In genomic region chr16:576823-577201, GRCh38 we compare ENCODE assay signal across 27 cellular contexts. TPM values are rescaled to one million over a fixed set of nuclear protein-coding genes. Genes with fewer than 3 reads are reported as not detected.
DNase-seq lines count a peak whose midpoint lies in the region; ATAC-seq, FAIRE-seq and TF ChIP-seq lines count a peak whose summit lies in the region.
"Had no signal": no experiment of that assay in that cellular context is flagged by ENCODE, and none has a peak within 500 bp of the region (broad histone marks: within the 10 kb centered on the region; RNA-seq: fewer than 3 reads in every experiment).

No MANE protein-coding gene starts in this region.

- no peaks in the 10 kb centered on the region for H3K9me3 ChIP-seq in OCI-LY7 (ENCODE audit: low read length)
- H3K9me3 ChIP-seq in H1 (ENCODE audit: insufficient read depth in 2 of 2, low read depth in 1 of 2, low read length in 1 of 2): no peaks in the 10 kb centered on the region
- H3K9me3 ChIP-seq: sigmoid colon, thoracic aorta had no signal

- no peak overlapping the region for H3K27ac Mint-ChIP-seq in activated CD8-positive, alpha-beta T cell treated with anti-CD3 and anti-CD28 coated beads for 36 hours
- H3K27ac Mint-ChIP-seq in stimulated activated memory B cell treated with anti-CD40 and anti-IgM and Interleukin-4, amounts not matched to agents 10 μg/mL and 1 μg/mL and 100 μg/mL, for 72 hours: no peak overlapping the region
- H3K27ac Mint-ChIP-seq: activated CD4-positive, alpha-beta T cell treated with anti-CD3 and anti-CD28 coated beads, Interleukin-2, amount 10 ng/mL, durations not matched to agents 24 days and 14 days had no signal

- no peak overlapping the region for H2BK12ac ChIP-seq in H1 (ENCODE audit: low read depth, low read length)

- H2AK5ac ChIP-seq in H1 (ENCODE audit: low read depth, low read length): no peak overlapping the region

- H3K9me3 Mint-ChIP-seq in activated CD8-positive, alpha-beta T cell treated with anti-CD3 and anti-CD28 coated beads for 36 hours: no peaks in the 10 kb centered on the region
- H3K9me3 Mint-ChIP-seq in stimulated activated memory B cell treated with anti-CD40 and anti-IgM and Interleukin-4, amounts not matched to agents 10 μg/mL and 1 μg/mL and 100 μg/mL, for 72 hours: no peaks in the 10 kb centered on the region
- H3K9me3 Mint-ChIP-seq: activated CD4-positive, alpha-beta T cell treated with anti-CD3 and anti-CD28 coated beads, Interleukin-2, amount 10 ng/mL, durations not matched to agents 24 days and 14 days; CD4-positive, alpha-beta memory T cell; central memory CD8-positive, alpha-beta T cell had no signal

- FAIRE-seq in H1 (lab: Jason Lieb, UNC): no peak
- FAIRE-seq: frontal cortex, GM12892 had no signal

- DNase-seq in AG04449 (ENCODE audit: low read depth, low spot score): no peak
- DNase-seq in GM10266 (ENCODE audit: extremely low spot score): no peak
- DNase-seq in OCI-LY7 (ENCODE audit: low spot score): no peak
- peak in 1 of 2 experiments; percentile 65 for DNase-seq in H1 (ENCODE audit: low read depth in 1 of 2, low spot score in 2 of 2)
- no peak for DNase-seq in activated CD8-positive, alpha-beta T cell treated with anti-CD3 and anti-CD28 coated beads for 36 hours
- no peak for DNase-seq in activated gamma-delta T cell treated with Interleukin-2 at 50 U/mL for 16 hours
- no peak for DNase-seq in stimulated activated CD4-positive, alpha-beta T cell treated with anti-CD3 and anti-CD28 coated beads, Interleukin-15, amount 100 ng/mL, for 24 hours
- DNase-seq: activated CD4-positive, alpha-beta T cell treated with anti-CD3 and anti-CD28 coated beads, Interleukin-2, amount 10 ng/mL, durations not matched to agents 24 days and 14 days; activated naive CD4-positive, alpha-beta T cell treated with anti-CD3 and anti-CD28 coated beads, Interleukin-2, amount 50 U/mL, for 16 hours; anterior cingulate cortex; CD4-positive, alpha-beta memory T cell; DMS153; GF-D8; NCI-H146; NCI-H2171; NCI-H526; SIG-M5; sigmoid colon; T-helper 1 cell had no signal

- peaks cover 10% of the 10 kb centered on the region for H3K4me1 ChIP-seq in OCI-LY7 (ENCODE audit: insufficient read depth, low read length, poor library complexity, severe bottlenecking)
- H3K4me1 ChIP-seq in H1 (replicated peaks in 1 of 4; ENCODE audit: control insufficient read depth in 3 of 4, insufficient read depth in 4 of 4, low read length in 3 of 4): peaks cover 0 to 3% (median 1%) of the 10 kb centered on the region in 4 experiments; a peak in 4 of 7 replicates

- no peak overlapping the region for H2BK120ac ChIP-seq in H1 (replicated peaks; ENCODE audit: low read depth, low read length)

- no peak overlapping the region for H3K23ac ChIP-seq in H1 (ENCODE audit: insufficient read length)

- no peak for ATAC-seq in activated CD8-positive, alpha-beta T cell treated with anti-CD3 and anti-CD28 coated beads for 36 hours
- ATAC-seq in stimulated activated memory B cell treated with anti-CD40 and anti-IgM and Interleukin-4, amounts not matched to agents 10 μg/mL and 1 μg/mL and 100 μg/mL, for 72 hours: no peak
- ATAC-seq: esophagus mucosa had no signal

- peaks cover 4% of the 10 kb centered on the region for H3K4me1 Mint-ChIP-seq in activated CD8-positive, alpha-beta T cell treated with anti-CD3 and anti-CD28 coated beads for 36 hours (ENCODE audit: low read depth)
- H3K4me1 Mint-ChIP-seq in stimulated activated memory B cell treated with anti-CD40 and anti-IgM and Interleukin-4, amounts not matched to agents 10 μg/mL and 1 μg/mL and 100 μg/mL, for 72 hours: peaks cover 16% of the 10 kb centered on the region

- H3K4ac ChIP-seq in H1 (replicated peaks; ENCODE audit: insufficient read length, low read depth, low read length): no peak overlapping the region

- H4K8ac ChIP-seq in H1 (ENCODE audit: extremely low read depth, insufficient read depth, low read length): no peak overlapping the region

- H2BK20ac ChIP-seq in H1 (ENCODE audit: low read length): no peak overlapping the region

- H3K27me3 Mint-ChIP-seq in activated CD8-positive, alpha-beta T cell treated with anti-CD3 and anti-CD28 coated beads for 36 hours: no peaks in the 10 kb centered on the region
- no peaks in the 10 kb centered on the region for H3K27me3 Mint-ChIP-seq in stimulated activated memory B cell treated with anti-CD40 and anti-IgM and Interleukin-4, amounts not matched to agents 10 μg/mL and 1 μg/mL and 100 μg/mL, for 72 hours
- H3K27me3 Mint-ChIP-seq: activated CD4-positive, alpha-beta T cell treated with anti-CD3 and anti-CD28 coated beads, Interleukin-2, amount 10 ng/mL, durations not matched to agents 24 days and 14 days; CD4-positive, alpha-beta memory T cell; central memory CD8-positive, alpha-beta T cell had no signal

- H3K36me3 Mint-ChIP-seq in activated CD8-positive, alpha-beta T cell treated with anti-CD3 and anti-CD28 coated beads for 36 hours (ENCODE audit: low read depth): no peaks in the 10 kb centered on the region
- peaks cover 7% of the 10 kb centered on the region for H3K36me3 Mint-ChIP-seq in stimulated activated memory B cell treated with anti-CD40 and anti-IgM and Interleukin-4, amounts not matched to agents 10 μg/mL and 1 μg/mL and 100 μg/mL, for 72 hours

- BruUV-seq in OCI-LY7 (replicated peaks; lab: Mats Ljungman, UMichigan): no TSS peak

- H3K79me2 ChIP-seq in OCI-LY7 (ENCODE audit: insufficient read depth, low read depth, low read length) (no peaks in the 10 kb centered on the region), H1 (ENCODE audit: control insufficient read depth in 1 of 2, insufficient read depth in 2 of 2, low read length in 2 of 2) (no peaks in the 10 kb centered on the region; a peak in 1 of 4 replicates)

- H4K5ac ChIP-seq in H1 (ENCODE audit: insufficient read length, low read depth, low read length): no peak overlapping the region

- no peak overlapping the region for H2AFZ ChIP-seq in OCI-LY7 (ENCODE audit: low read length)
- H2AFZ ChIP-seq in H1 (ENCODE audit: low read length): no peak overlapping the region

- H3K23me2 ChIP-seq in H1 (ENCODE audit: low read depth, low read length): no peaks in the 10 kb centered on the region

- peak in 1 of 2 experiments; percentile 9; a peak in 2 of 4 replicates for TF ChIP-seq RAD21 in H1 (IDR thresholded peaks at IDR 0.05 in 1 of 2, conservative IDR thresholded peaks at IDR 0.05 in 1 of 2; ENCODE audit: low read depth in 2 of 2, low read length in 2 of 2)

- H3K56ac ChIP-seq in H1 (replicated peaks; ENCODE audit: insufficient read length, low read depth, low read length): no peak overlapping the region

- no peak for TF ChIP-seq EP300 in H1 (IDR thresholded peaks at IDR 0.05; ENCODE audit: borderline replicate concordance in 1 of 2, low read depth in 2 of 2, low read length in 2 of 2)

- WGBS in H1 (ENCODE audit: extremely low coverage in 1 of 2, insufficient coverage in 1 of 2, insufficient read length in 1 of 2, insufficient replicate concordance in 2 of 2, low coverage in 1 of 2, low lambda C conversion rate in 2 of 2, missing lambda C conversion rate in 1 of 2), 2 experiments: 61% methylated on average over 8 of the region's 8 CpGs; no CpG with 5 or more reads in 1 of the 2 experiments

- H3K9me2 ChIP-seq in OCI-LY7 (ENCODE audit: insufficient read depth, low read length): no peaks in the 10 kb centered on the region

- no peaks in the 10 kb centered on the region for H3K79me1 ChIP-seq in H1 (ENCODE audit: low read depth, low read length)

- no peak overlapping the region for H3K27ac ChIP-seq in OCI-LY7 (ENCODE audit: low read depth, low read length, poor library complexity, severe bottlenecking)
- H3K27ac ChIP-seq in H1 (ENCODE audit: low read depth, low read length): no peak overlapping the region
- H3K27ac ChIP-seq: sigmoid colon, thoracic aorta had no signal

- no peak overlapping the region for H3K18ac ChIP-seq in H1 (ENCODE audit: extremely low read depth, low read length)

- H3K4me3 Mint-ChIP-seq in activated CD8-positive, alpha-beta T cell treated with anti-CD3 and anti-CD28 coated beads for 36 hours: no peak overlapping the region
- H3K4me3 Mint-ChIP-seq in stimulated activated memory B cell treated with anti-CD40 and anti-IgM and Interleukin-4, amounts not matched to agents 10 μg/mL and 1 μg/mL and 100 μg/mL, for 72 hours: no peak overlapping the region
- H3K4me3 Mint-ChIP-seq: activated CD4-positive, alpha-beta T cell treated with anti-CD3 and anti-CD28 coated beads, Interleukin-2, amount 10 ng/mL, durations not matched to agents 24 days and 14 days; CD4-positive, alpha-beta memory T cell; central memory CD8-positive, alpha-beta T cell had no signal

- TF ChIP-seq POLR2A in H1 (IDR thresholded peaks at IDR 0.05; ENCODE audit: control extremely low read depth in 1 of 2, low read depth in 2 of 2, low read length in 2 of 2): no peak

- intact Hi-C loops in OCI-LY7 (cut with micrococcal nuclease; ENCODE audit: unreplicated experiment): no loop called here
- intact Hi-C loops in activated CD8-positive, alpha-beta T cell treated with anti-CD3 and anti-CD28 coated beads for 36 hours (cut with micrococcal nuclease): no loop called here

- CTCF ChIA-PET in AG04449 (lab: Yijun Ruan, JAX): interaction anchor here (0.6 to 1.4 kb wide), 10 partner anchors 8 to 208 kb away, joined by 3 to 5 read pairs (median 3); partner anchors contain the start of genes NHLRC4 and RHOT2
- CTCF ChIA-PET in OCI-LY7 (lab: Charles Lee; ENCODE audit: unreplicated experiment): interaction anchor here (0.6 kb wide), 1 partner anchor 139 kb away, joined by 12 read pairs; no protein-coding TSS in a partner anchor
- CTCF ChIA-PET in H1 (lab: Charles Lee; ENCODE audit: partially characterized antibody): interaction anchor here (0.6 to 4.8 kb wide), 26 partner anchors 10 to 215 kb away, joined by 3 to 30 read pairs (median 3); partner anchors contain the start of genes NHLRC4 and RAB40C
- CTCF ChIA-PET in activated CD8-positive, alpha-beta T cell treated with anti-CD3 and anti-CD28 coated beads for 36 hours (lab: Charles Lee): interaction anchor here (1.3 kb wide), 1 partner anchor 12 kb away, joined by 5 read pairs; no protein-coding TSS in a partner anchor

- H2BK15ac ChIP-seq in H1 (ENCODE audit: low read length): no peak overlapping the region

- H2BK5ac ChIP-seq in H1 (ENCODE audit: low read depth, low read length): no peak overlapping the region

- no peak overlapping the region for H3K4me3 ChIP-seq in AG04449 (ENCODE audit: low read depth, low read length)
- H3K4me3 ChIP-seq in OCI-LY7 (ENCODE audit: low read depth, low read length, poor library complexity, severe bottlenecking): no peak overlapping the region
- no peak overlapping the region for H3K4me3 ChIP-seq in H1 (ENCODE audit: extremely low read depth in 1 of 4, insufficient read depth in 2 of 4, low read depth in 3 of 4, low read length in 4 of 4)
- H3K4me3 ChIP-seq: sigmoid colon, thoracic aorta had no signal

- peaks cover 4% of the 10 kb centered on the region; the same call in 1 of the 2 replicates for H3K36me3 ChIP-seq in OCI-LY7 (ENCODE audit: insufficient read depth, low read length)
- H3K36me3 ChIP-seq in H1 (ENCODE audit: control insufficient read depth in 2 of 4, insufficient read depth in 4 of 4, low read length in 3 of 4): peaks cover 0 to 16% (median 0%) of the 10 kb centered on the region in 4 experiments; a peak in 3 of 8 replicates
- H3K36me3 ChIP-seq: thoracic aorta had no signal

- no peaks in the 10 kb centered on the region for H3K27me3 ChIP-seq in H1 (replicated peaks in 1 of 4; ENCODE audit: control insufficient read depth in 3 of 4, extremely low read depth in 1 of 4, insufficient read depth in 3 of 4, low read length in 3 of 4)
- H3K27me3 ChIP-seq: sigmoid colon had no signal

- H3K4me2 ChIP-seq in OCI-LY7 (ENCODE audit: low read length) (no peak overlapping the region), H1 (ENCODE audit: insufficient read depth in 1 of 2, low read depth in 2 of 2, low read length in 2 of 2) (no peak overlapping the region)

- POLR2A ChIA-PET in AG04449 (lab: Yijun Ruan, JAX) (no interaction called here), OCI-LY7 (lab: Charles Lee) (no interaction called here), H1 (lab: Charles Lee; ENCODE audit: partially characterized antibody) (interaction anchor here (0.7 to 1.5 kb wide), 9 partner anchors 8 to 193 kb away, joined by 3 to 6 read pairs (median 4); partner anchors contain the start of genes NHLRC4, RHOT2 and WFIKKN1)
- POLR2A ChIA-PET in activated CD8-positive, alpha-beta T cell treated with anti-CD3 and anti-CD28 coated beads for 36 hours (lab: Charles Lee): interaction anchor here (0.7 to 1.1 kb wide), 2 partner anchors 10 to 369 kb away, joined by 3 to 5 read pairs; partner anchors contain the start of gene NHLRC4

- H3K14ac ChIP-seq in H1 (ENCODE audit: insufficient read length): no peak overlapping the region

- H4K20me1 ChIP-seq in OCI-LY7 (ENCODE audit: insufficient read depth, low read length) (no peaks in the 10 kb centered on the region), H1 (replicated peaks in 1 of 2; ENCODE audit: control insufficient read depth in 1 of 2, insufficient read depth in 2 of 2, low read length in 2 of 2) (peaks cover 0 to 16% of the 10 kb centered on the region in 2 experiments)

- H3K9ac ChIP-seq in H1 (replicated peaks in 1 of 4; ENCODE audit: extremely low read depth in 1 of 4, low read depth in 3 of 4, low read length in 3 of 4): no peak overlapping the region

- TF ChIP-seq CTCF in AG04449 (IDR thresholded peaks at IDR 0.05; ENCODE audit: insufficient read depth, low read length, missing control alignments) (peak; percentile 5), GM10266 (IDR thresholded peaks at IDR 0.05; ENCODE audit: control insufficient read depth, insufficient read depth, low read depth, missing control alignments) (peak; percentile 6), OCI-LY7 (conservative IDR thresholded peaks at IDR 0.05; ENCODE audit: low read length) (peak; percentile 35), H1 (IDR thresholded peaks at IDR 0.05; ENCODE audit: control extremely low read depth in 1 of 3, insufficient read depth in 1 of 3, low read depth in 1 of 3, low read length in 3 of 3) (peak in 2 of 3 experiments; percentile 51 to 57; a peak in 3 of 4 replicates)
- no peak for TF ChIP-seq CTCF in activated CD8-positive, alpha-beta T cell treated with anti-CD3 and anti-CD28 coated beads for 36 hours (IDR thresholded peaks at IDR 0.05)

- H4K91ac ChIP-seq in H1 (replicated peaks; ENCODE audit: insufficient read length, low read length): no peak overlapping the region

RNA-seq across cellular contexts. Expression of gene PIGQ, which starts 7.0 kb away (rescaled TPM):
- total RNA-seq in OCI-LY7 (2014; rRNA removed; shearing (Covaris generic)): 32.3 and 39.0 TPM in 2 replicates
- total RNA-seq in OCI-LY7 (2022): 51.4 and 54.2 TPM in 2 replicates
- total RNA-seq in H1 (2021; fragmentation: NEBNext Ultra II Directional; extraction: Animal tissue kit (Norgen Biotek cat#: 25700)): 34.2 and 36.0 TPM in 2 replicates
- 49.2 and 80.4 TPM in 2 replicates for polyA plus RNA-seq in H1 (2011; rRNA removed)
- 56.8 TPM for polyA plus RNA-seq in H1 (2011; cell fraction: cytosol; rRNA removed)
- polyA plus RNA-seq in H1 (2011; cell fraction: nucleus; rRNA removed): 283 TPM
- polyA plus RNA-seq in H1 (2012, experiment 1 of 2): 20.8 to 38.5 TPM (median 33.9 TPM) in 4 replicates
- 26.0 TPM for polyA plus RNA-seq in H1 (2012, experiment 2 of 2)
- 24.1 TPM for polyA plus RNA-seq in H1 (2013, experiment 1 of 2)
- polyA plus RNA-seq in H1 (2013, experiment 2 of 2): 22.7 TPM
- polyA minus RNA-seq in H1 (2011; rRNA and poly(A)+ RNA removed): 30.5 and 36.4 TPM in 2 replicates
- polyA minus RNA-seq in H1 (2011; cell fraction: cytosol; rRNA and poly(A)+ RNA removed): 24.4 TPM
- polyA minus RNA-seq in H1 (2011; cell fraction: nucleus; rRNA and poly(A)+ RNA removed): 73.6 TPM
- 10 to 100 TPM; 18.5 to 18.6 TPM for total RNA-seq in activated CD8-positive, alpha-beta T cell treated with anti-CD3 and anti-CD28 coated beads for 36 hours

RNA-seq across cellular contexts. Expression of gene NHLRC4, which starts 10.0 kb away (rescaled TPM):
- 3.7 and 4.2 TPM in 2 replicates for total RNA-seq in OCI-LY7 (2014; rRNA removed; shearing (Covaris generic))
- total RNA-seq in OCI-LY7 (2022): 2.5 and 2.6 TPM in 2 replicates
- 0.75 and 0.76 TPM in 2 replicates for total RNA-seq in H1 (2021; fragmentation: NEBNext Ultra II Directional; extraction: Animal tissue kit (Norgen Biotek cat#: 25700))
- 0.60 and 0.72 TPM in 2 replicates for polyA plus RNA-seq in H1 (2011; rRNA removed)
- polyA plus RNA-seq in H1 (2011; cell fraction: cytosol; rRNA removed): 0.78 TPM
- 1.7 TPM for polyA plus RNA-seq in H1 (2011; cell fraction: nucleus; rRNA removed)
- polyA plus RNA-seq in H1 (2012, experiment 1 of 2): 0.56 to 0.72 TPM (median 0.63 TPM) in 4 replicates
- polyA plus RNA-seq in H1 (2012, experiment 2 of 2): 0.76 TPM
- 0.26 TPM for polyA plus RNA-seq in H1 (2013, experiment 1 of 2)
- 0.33 TPM for polyA plus RNA-seq in H1 (2013, experiment 2 of 2)
- polyA minus RNA-seq in H1 (2011; rRNA and poly(A)+ RNA removed): 0.09 and 0.20 TPM in 2 replicates
- not detected for polyA minus RNA-seq in H1 (2011; cell fraction: cytosol; rRNA and poly(A)+ RNA removed)
- polyA minus RNA-seq in H1 (2011; cell fraction: nucleus; rRNA and poly(A)+ RNA removed): 1.5 TPM
- under 1 TPM; 0.41 to 0.72 TPM for total RNA-seq in activated CD8-positive, alpha-beta T cell treated with anti-CD3 and anti-CD28 coated beads for 36 hours
- total RNA-seq: MCF 10A had no signal

RNA-seq across cellular contexts. Expression of gene RAB40C, which starts 13.1 kb away (rescaled TPM):
- 18.2 and 20.9 TPM in 2 replicates for total RNA-seq in OCI-LY7 (2014; rRNA removed; shearing (Covaris generic))
- 18.3 and 19.3 TPM in 2 replicates for total RNA-seq in OCI-LY7 (2022)
- total RNA-seq in H1 (2021; fragmentation: NEBNext Ultra II Directional; extraction: Animal tissue kit (Norgen Biotek cat#: 25700)): 15.6 and 17.8 TPM in 2 replicates
- 13.9 and 18.6 TPM in 2 replicates for polyA plus RNA-seq in H1 (2011; rRNA removed)
- 14.4 TPM for polyA plus RNA-seq in H1 (2011; cell fraction: cytosol; rRNA removed)
- 23.9 TPM for polyA plus RNA-seq in H1 (2011; cell fraction: nucleus; rRNA removed)
- polyA plus RNA-seq in H1 (2012, experiment 1 of 2): 11.4 to 19.2 TPM (median 15.6 TPM) in 4 replicates
- 13.6 TPM for polyA plus RNA-seq in H1 (2012, experiment 2 of 2)
- 11.3 TPM for polyA plus RNA-seq in H1 (2013, experiment 1 of 2)
- 11.7 TPM for polyA plus RNA-seq in H1 (2013, experiment 2 of 2)
- 5.9 and 6.8 TPM in 2 replicates for polyA minus RNA-seq in H1 (2011; rRNA and poly(A)+ RNA removed)
- 8.4 TPM for polyA minus RNA-seq in H1 (2011; cell fraction: cytosol; rRNA and poly(A)+ RNA removed)
- polyA minus RNA-seq in H1 (2011; cell fraction: nucleus; rRNA and poly(A)+ RNA removed): 8.9 TPM
- 1 to 10 TPM; 8.1 to 8.8 TPM for total RNA-seq in activated CD8-positive, alpha-beta T cell treated with anti-CD3 and anti-CD28 coated beads for 36 hours

RNA-seq across cellular contexts. Expression of gene PRR35, which starts 16.6 kb away (rescaled TPM):
- total RNA-seq in OCI-LY7 (2014; rRNA removed; shearing (Covaris generic)): not detected in 2 replicates
- total RNA-seq in OCI-LY7 (2022): not detected in 2 replicates
- total RNA-seq in H1 (2021; fragmentation: NEBNext Ultra II Directional; extraction: Animal tissue kit (Norgen Biotek cat#: 25700)): 0.50 and 0.61 TPM in 2 replicates
- polyA plus RNA-seq in H1 (2011; rRNA removed): 0.38 and 0.52 TPM in 2 replicates
- polyA plus RNA-seq in H1 (2011; cell fraction: cytosol; rRNA removed): 0.44 TPM
- 1.3 TPM for polyA plus RNA-seq in H1 (2011; cell fraction: nucleus; rRNA removed)
- 0.21 to 0.55 TPM (median 0.41 TPM) in 4 replicates for polyA plus RNA-seq in H1 (2012, experiment 1 of 2)
- 0.25 TPM for polyA plus RNA-seq in H1 (2012, experiment 2 of 2)
- polyA plus RNA-seq in H1 (2013, experiment 1 of 2): 0.45 TPM
- polyA plus RNA-seq in H1 (2013, experiment 2 of 2): 0.53 TPM
- polyA minus RNA-seq in H1 (2011; rRNA and poly(A)+ RNA removed): 0.10 TPM in 1 of 2 replicates, not detected in the other
- polyA minus RNA-seq in H1 (2011; cell fraction: cytosol; rRNA and poly(A)+ RNA removed): 0.51 TPM
- 0.30 TPM for polyA minus RNA-seq in H1 (2011; cell fraction: nucleus; rRNA and poly(A)+ RNA removed)
- total RNA-seq in activated CD8-positive, alpha-beta T cell treated with anti-CD3 and anti-CD28 coated beads for 36 hours: not detected
- total RNA-seq: activated CD4-positive, alpha-beta T cell treated with anti-CD3 and anti-CD28 coated beads, Interleukin-2, amount 10 ng/mL, durations not matched to agents 24 days and 14 days; CD4-positive, alpha-beta memory T cell; esophagus mucosa; frontal cortex; H4; MCF 10A; sigmoid colon had no signal
- polyA plus RNA-seq: CD4-positive, alpha-beta memory T cell; sigmoid colon had no signal

RNA-seq across cellular contexts. Expression of gene CAPN15, which starts 49.3 kb away (rescaled TPM):
- 23.1 and 32.9 TPM in 2 replicates for total RNA-seq in OCI-LY7 (2014; rRNA removed; shearing (Covaris generic))
- 43.9 and 54.0 TPM in 2 replicates for total RNA-seq in OCI-LY7 (2022)
- total RNA-seq in H1 (2021; fragmentation: NEBNext Ultra II Directional; extraction: Animal tissue kit (Norgen Biotek cat#: 25700)): 74.6 and 76.9 TPM in 2 replicates
- 38.9 and 68.4 TPM in 2 replicates for polyA plus RNA-seq in H1 (2011; rRNA removed)
- 40.1 TPM for polyA plus RNA-seq in H1 (2011; cell fraction: cytosol; rRNA removed)
- polyA plus RNA-seq in H1 (2011; cell fraction: nucleus; rRNA removed): 97.9 TPM
- 28.0 to 47.8 TPM (median 43.1 TPM) in 4 replicates for polyA plus RNA-seq in H1 (2012, experiment 1 of 2)
- polyA plus RNA-seq in H1 (2012, experiment 2 of 2): 29.7 TPM
- 37.4 TPM for polyA plus RNA-seq in H1 (2013, experiment 1 of 2)
- 36.4 TPM for polyA plus RNA-seq in H1 (2013, experiment 2 of 2)
- polyA minus RNA-seq in H1 (2011; rRNA and poly(A)+ RNA removed): 13.1 and 15.2 TPM in 2 replicates
- 74.6 TPM for polyA minus RNA-seq in H1 (2011; cell fraction: cytosol; rRNA and poly(A)+ RNA removed)
- polyA minus RNA-seq in H1 (2011; cell fraction: nucleus; rRNA and poly(A)+ RNA removed): 33.7 TPM
- 10 to 100 TPM; 76.4 to 81.2 TPM for total RNA-seq in activated CD8-positive, alpha-beta T cell treated with anti-CD3 and anti-CD28 coated beads for 36 hours

Comparison
In these comparisons a context has a peak if more than half of its experiments do, and no peak if none do; other contexts are left out.
1. POLR2A ChIA-PET loops: an anchor here in H1 (0.7 to 1.5 kb wide) and activated CD8-positive, alpha-beta T cell treated with anti-CD3 and anti-CD28 coated beads for 36 hours (0.7 to 1.1 kb wide); none called in AG04449 and OCI-LY7.